1 cellular context compared by ENCODE assay signal in the genomic region with DNA sequence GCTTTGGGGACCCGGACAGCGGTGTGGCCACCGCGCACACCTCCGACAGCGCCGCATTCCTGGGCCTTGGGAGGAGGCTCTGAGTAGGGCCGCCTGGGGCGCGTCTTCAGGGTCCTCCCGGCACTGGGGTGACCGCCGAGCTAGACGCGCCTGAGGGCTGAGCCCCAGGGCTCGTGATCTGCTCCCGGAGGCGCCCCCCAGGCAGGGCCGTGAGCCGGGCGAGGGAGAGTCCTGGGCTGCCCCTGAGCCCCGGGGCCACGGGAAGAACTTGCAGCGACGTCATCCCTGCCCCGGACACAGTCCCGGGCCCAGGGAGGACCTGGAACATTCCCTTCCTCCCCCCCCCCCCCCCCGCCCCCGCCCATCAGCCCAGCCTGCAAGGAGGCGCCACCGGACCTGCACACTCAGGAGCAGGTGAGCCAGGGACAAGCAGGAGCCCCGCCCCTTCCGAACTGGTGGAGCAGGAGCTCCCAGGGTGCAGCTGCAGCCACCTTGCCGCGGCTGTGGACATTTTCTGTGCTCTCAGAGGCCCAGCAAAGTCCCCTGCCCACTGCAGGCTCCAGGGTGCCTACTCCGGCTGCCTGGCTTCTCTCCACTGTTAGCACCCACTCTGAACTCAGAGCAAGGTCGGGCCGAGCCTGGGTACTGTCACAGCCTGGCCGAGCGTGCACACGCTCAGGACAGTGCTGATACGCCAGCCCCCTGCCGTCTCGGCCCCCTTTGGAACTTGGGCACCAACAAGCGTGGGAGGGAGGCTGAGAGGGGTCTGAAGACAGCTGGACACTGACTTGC.
TF ChIP-seq lines count a peak whose summit lies in the region.

No MANE protein-coding gene starts in this region.

TF ChIP-seq in HepG2, 621 proteins besides CTCF, POLR2A, EP300 and RAD21 (continued from another document and continues in another):
- peak; percentile 81; the same call in 1 of the 2 replicates for TF ChIP-seq ZNF678 (CRISPR knock-in tag; IDR thresholded peaks at IDR 0.05)
- peak; percentile 76; the same call in 1 of the 2 replicates for TF ChIP-seq ZNF704 (CRISPR knock-in tag; IDR thresholded peaks at IDR 0.05; ENCODE audit: borderline replicate concordance)
- 0 out of 2 replicates have a peak, but pooled peaks have one; percentile 5 for TF ChIP-seq ISL2 (CRISPR knock-in tag; IDR thresholded peaks at IDR 0.05)
- 0 out of 2 replicates have a peak, but pooled peaks have one; percentile 60 for TF ChIP-seq ZNF337 (CRISPR knock-in tag; IDR thresholded peaks at IDR 0.05; ENCODE audit: borderline replicate concordance, low read depth)
- peak; percentile 1; the same call in 1 of the 2 replicates for TF ChIP-seq ZNF121 (CRISPR knock-in tag; IDR thresholded peaks at IDR 0.05)
- peak; percentile 81 for TF ChIP-seq THAP11 (CRISPR knock-in tag; IDR thresholded peaks at IDR 0.05)
- no peak for TF ChIP-seq NONO (IDR thresholded peaks at IDR 0.05)
- no peak; the same call in none of the 2 replicates for TF ChIP-seq NONO (CRISPR knock-in tag; conservative IDR thresholded peaks at IDR 0.05)
- TF ChIP-seq GATAD1 (CRISPR knock-in tag; IDR thresholded peaks at IDR 0.05): peak; percentile 9; the same call in 1 of the 2 replicates
- no peak for TF ChIP-seq PRPF4 (IDR thresholded peaks at IDR 0.05; ENCODE audit: low read depth, low read length, poor library complexity, severe bottlenecking)
- TF ChIP-seq BRCA1 (CRISPR knock-in tag; IDR thresholded peaks at IDR 0.05): peak; percentile 85; the same call in 1 of the 2 replicates
- 0 out of 2 replicates have a peak, but pooled peaks have one; percentile 15 for TF ChIP-seq ZNF296 (CRISPR knock-in tag; conservative IDR thresholded peaks at IDR 0.05)
- TF ChIP-seq, protein P1, sequence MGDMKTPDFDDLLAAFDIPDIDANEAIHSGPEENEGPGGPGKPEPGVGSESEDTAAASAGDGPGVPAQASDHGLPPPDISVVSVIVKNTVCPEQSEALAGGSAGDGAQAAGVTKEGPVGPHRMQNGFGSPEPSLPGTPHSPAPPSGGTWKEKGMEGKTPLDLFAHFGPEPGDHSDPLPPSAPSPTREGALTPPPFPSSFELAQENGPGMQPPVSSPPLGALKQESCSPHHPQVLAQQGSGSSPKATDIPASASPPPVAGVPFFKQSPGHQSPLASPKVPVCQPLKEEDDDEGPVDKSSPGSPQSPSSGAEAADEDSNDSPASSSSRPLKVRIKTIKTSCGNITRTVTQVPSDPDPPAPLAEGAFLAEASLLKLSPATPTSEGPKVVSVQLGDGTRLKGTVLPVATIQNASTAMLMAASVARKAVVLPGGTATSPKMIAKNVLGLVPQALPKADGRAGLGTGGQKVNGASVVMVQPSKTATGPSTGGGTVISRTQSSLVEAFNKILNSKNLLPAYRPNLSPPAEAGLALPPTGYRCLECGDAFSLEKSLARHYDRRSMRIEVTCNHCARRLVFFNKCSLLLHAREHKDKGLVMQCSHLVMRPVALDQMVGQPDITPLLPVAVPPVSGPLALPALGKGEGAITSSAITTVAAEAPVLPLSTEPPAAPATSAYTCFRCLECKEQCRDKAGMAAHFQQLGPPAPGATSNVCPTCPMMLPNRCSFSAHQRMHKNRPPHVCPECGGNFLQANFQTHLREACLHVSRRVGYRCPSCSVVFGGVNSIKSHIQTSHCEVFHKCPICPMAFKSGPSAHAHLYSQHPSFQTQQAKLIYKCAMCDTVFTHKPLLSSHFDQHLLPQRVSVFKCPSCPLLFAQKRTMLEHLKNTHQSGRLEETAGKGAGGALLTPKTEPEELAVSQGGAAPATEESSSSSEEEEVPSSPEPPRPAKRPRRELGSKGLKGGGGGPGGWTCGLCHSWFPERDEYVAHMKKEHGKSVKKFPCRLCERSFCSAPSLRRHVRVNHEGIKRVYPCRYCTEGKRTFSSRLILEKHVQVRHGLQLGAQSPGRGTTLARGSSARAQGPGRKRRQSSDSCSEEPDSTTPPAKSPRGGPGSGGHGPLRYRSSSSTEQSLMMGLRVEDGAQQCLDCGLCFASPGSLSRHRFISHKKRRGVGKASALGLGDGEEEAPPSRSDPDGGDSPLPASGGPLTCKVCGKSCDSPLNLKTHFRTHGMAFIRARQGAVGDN (CRISPR knock-in tag; IDR thresholded peaks at IDR 0.05): peak; percentile 81
- TF ChIP-seq ZNF34 (CRISPR knock-in tag; IDR thresholded peaks at IDR 0.05; ENCODE audit: borderline replicate concordance): peak; percentile 74; the same call in 1 of the 2 replicates
- peak; percentile 57 for TF ChIP-seq POLR2AphosphoS5 (IDR thresholded peaks at IDR 0.05; ENCODE audit: low read depth, low read length)
- TF ChIP-seq KDM2A (CRISPR knock-in tag; IDR thresholded peaks at IDR 0.05; ENCODE audit: borderline replicate concordance, low read depth): peak; percentile 39
- TF ChIP-seq NCOA5 (CRISPR knock-in tag; IDR thresholded peaks at IDR 0.05): peak; percentile 16; the same call in 1 of the 2 replicates
- no peak for TF ChIP-seq FOXA1 (IDR thresholded peaks at IDR 0.05)
- TF ChIP-seq FOXA1 (CRISPR knock-in tag; IDR thresholded peaks at IDR 0.05): no peak
- peak; percentile 79; the same call in 1 of the 2 replicates for TF ChIP-seq ZNF326 (CRISPR knock-in tag; IDR thresholded peaks at IDR 0.05; ENCODE audit: borderline replicate concordance)
- TF ChIP-seq DMAP1 (CRISPR knock-in tag; IDR thresholded peaks at IDR 0.05): peak; percentile 88
- TF ChIP-seq ZZZ3 (CRISPR knock-in tag; IDR thresholded peaks at IDR 0.05; ENCODE audit: borderline replicate concordance): 0 out of 2 replicates have a peak, but pooled peaks have one; percentile 39
- TF ChIP-seq AGO2 (optimal IDR thresholded peaks at IDR 0.05; ENCODE audit: low read depth, low read length): peak; percentile 98
- TF ChIP-seq KLF16 (CRISPR knock-in tag; IDR thresholded peaks at IDR 0.05): peak in 1 of 2 experiments; percentile 41; a peak in 1 of 4 replicates
- TF ChIP-seq, protein P2, sequence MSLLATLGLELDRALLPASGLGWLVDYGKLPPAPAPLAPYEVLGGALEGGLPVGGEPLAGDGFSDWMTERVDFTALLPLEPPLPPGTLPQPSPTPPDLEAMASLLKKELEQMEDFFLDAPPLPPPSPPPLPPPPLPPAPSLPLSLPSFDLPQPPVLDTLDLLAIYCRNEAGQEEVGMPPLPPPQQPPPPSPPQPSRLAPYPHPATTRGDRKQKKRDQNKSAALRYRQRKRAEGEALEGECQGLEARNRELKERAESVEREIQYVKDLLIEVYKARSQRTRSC (CRISPR knock-in tag; IDR thresholded peaks at IDR 0.05; ENCODE audit: low read depth): 0 out of 2 replicates have a peak, but pooled peaks have one; percentile 29
- no peak for TF ChIP-seq HHEX (CRISPR knock-in tag; IDR thresholded peaks at IDR 0.05)
- TF ChIP-seq ZNF709 (CRISPR knock-in tag; IDR thresholded peaks at IDR 0.05): 0 out of 2 replicates have a peak, but pooled peaks have one; percentile 2
- TF ChIP-seq ZNF549 (CRISPR knock-in tag; IDR thresholded peaks at IDR 0.05): no peak
- TF ChIP-seq ZNF710 (CRISPR knock-in tag; IDR thresholded peaks at IDR 0.05; ENCODE audit: borderline replicate concordance): no peak
- TF ChIP-seq HOXA3 (CRISPR knock-in tag; IDR thresholded peaks at IDR 0.05): no peak; the same call in 1 of the 2 replicates
- TF ChIP-seq ZNF501 (CRISPR knock-in tag; IDR thresholded peaks at IDR 0.05): peak; percentile 78; the same call in 1 of the 2 replicates
- TF ChIP-seq RXRA (CRISPR knock-in tag; IDR thresholded peaks at IDR 0.05): 0 out of 2 replicates have a peak, but pooled peaks have one; percentile 2
- 0 out of 2 replicates have a peak, but pooled peaks have one; percentile 24 for TF ChIP-seq ZNF503 (CRISPR knock-in tag; IDR thresholded peaks at IDR 0.05)
- TF ChIP-seq, protein P3, sequence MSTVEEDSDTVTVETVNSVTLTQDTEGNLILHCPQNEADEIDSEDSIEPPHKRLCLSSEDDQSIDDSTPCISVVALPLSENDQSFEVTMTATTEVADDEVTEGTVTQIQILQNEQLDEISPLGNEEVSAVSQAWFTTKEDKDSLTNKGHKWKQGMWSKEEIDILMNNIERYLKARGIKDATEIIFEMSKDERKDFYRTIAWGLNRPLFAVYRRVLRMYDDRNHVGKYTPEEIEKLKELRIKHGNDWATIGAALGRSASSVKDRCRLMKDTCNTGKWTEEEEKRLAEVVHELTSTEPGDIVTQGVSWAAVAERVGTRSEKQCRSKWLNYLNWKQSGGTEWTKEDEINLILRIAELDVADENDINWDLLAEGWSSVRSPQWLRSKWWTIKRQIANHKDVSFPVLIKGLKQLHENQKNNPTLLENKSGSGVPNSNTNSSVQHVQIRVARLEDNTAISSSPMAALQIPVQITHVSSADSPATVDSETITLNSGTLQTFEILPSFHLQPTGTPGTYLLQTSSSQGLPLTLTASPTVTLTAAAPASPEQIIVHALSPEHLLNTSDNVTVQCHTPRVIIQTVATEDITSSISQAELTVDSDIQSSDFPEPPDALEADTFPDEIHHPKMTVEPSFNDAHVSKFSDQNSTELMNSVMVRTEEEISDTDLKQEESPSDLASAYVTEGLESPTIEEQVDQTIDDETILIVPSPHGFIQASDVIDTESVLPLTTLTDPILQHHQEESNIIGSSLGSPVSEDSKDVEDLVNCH (CRISPR knock-in tag; IDR thresholded peaks at IDR 0.05): no peak
- peak; percentile 19; the same call in 1 of the 2 replicates for TF ChIP-seq NFKB2 (CRISPR knock-in tag; IDR thresholded peaks at IDR 0.05; ENCODE audit: borderline replicate concordance)
- no peak for TF ChIP-seq ZNF609 (CRISPR knock-in tag; IDR thresholded peaks at IDR 0.05; ENCODE audit: borderline replicate concordance)
- TF ChIP-seq, protein P4, sequence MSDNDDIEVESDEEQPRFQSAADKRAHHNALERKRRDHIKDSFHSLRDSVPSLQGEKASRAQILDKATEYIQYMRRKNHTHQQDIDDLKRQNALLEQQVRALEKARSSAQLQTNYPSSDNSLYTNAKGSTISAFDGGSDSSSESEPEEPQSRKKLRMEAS (IDR thresholded peaks at IDR 0.05): peak; percentile 11; the same call in 1 of the 2 replicates
